In genomic region chr3:175608351-175608750, GRCh38 we compare ENCODE assay signal across 17 cellular contexts.
DNase-seq lines count a peak whose midpoint lies in the region; ATAC-seq and TF ChIP-seq lines count a peak whose summit lies in the region.
"Had no signal": no experiment of that assay in that cellular context is flagged by ENCODE, and none has a peak within 500 bp of the region (broad histone marks: within the 10 kb centered on the region; RNA-seq: fewer than 3 reads in every experiment).

No MANE protein-coding gene starts in this region.

- no peak for TF ChIP-seq CTCF in dorsolateral prefrontal cortex (IDR thresholded peaks at IDR 0.05 in 54 of 56, conservative IDR thresholded peaks at IDR 0.05 in 2 of 56; ENCODE audit: low read depth in 1 of 56, partially characterized antibody in 56 of 56)
- TF ChIP-seq CTCF in brain microvascular endothelial cell (IDR thresholded peaks at IDR 0.05; ENCODE audit: low read depth, low read length, missing control alignments): no peak

- H3K27ac ChIP-seq in dorsolateral prefrontal cortex (peak overlapping the region in 1 of 59 donors; percentile 21), brain microvascular endothelial cell (no peak overlapping the region)
- H3K27ac ChIP-seq: 22Rv1 had no signal

- in situ Hi-C loops in brain microvascular endothelial cell (cut with HindIII; ENCODE audit: low pct_ligation_motif_present, low sequenced_read_pairs): no loop called here

- no peak for ATAC-seq in GM21723 (IDR thresholded peaks at IDR 0.05; ENCODE audit: unreplicated experiment)
- ATAC-seq: CD8-positive, alpha-beta T cell; GM23338; HCT116 had no signal

- H3K36me3 ChIP-seq in brain microvascular endothelial cell (replicated peaks): no peaks in the 10 kb centered on the region

- DNase-seq in NCI-H1092 treated with DMSO at 0.1 percent for 48 hours (lab: John Stamatoyannopoulos, UW) (peak; percentile 2), NCI-H1092 (lab: John Stamatoyannopoulos, UW) (no peak), NCI-H345 treated with DMSO at 0.1 percent for 48 hours (lab: John Stamatoyannopoulos, UW; ENCODE audit: unreplicated experiment) (peak; percentile 47), dorsolateral prefrontal cortex (no peak), pons (ENCODE audit: low spot score) (peak; percentile 61), 8988T (no peak), brain microvascular endothelial cell (no peak)
- DNase-seq: CD8-positive, alpha-beta T cell; GF-D8; NCI-H2171 treated with DMSO at 0.1 percent for 48 hours; NCI-H524; NK-92 treated with Interleukin-12 subunit alpha and Interleukin-12 subunit beta, amount 100 ng/mL, for 24 hours; RPMI8226 had no signal

- no peaks in the 10 kb centered on the region for H3K27me3 ChIP-seq in dorsolateral prefrontal cortex
- H3K27me3 ChIP-seq in brain microvascular endothelial cell (replicated peaks): no peaks in the 10 kb centered on the region

- H3K4me3 ChIP-seq in dorsolateral prefrontal cortex (peak overlapping the region in 51 of 59 donors; percentile 2 to 57 (median 31)), brain microvascular endothelial cell (ENCODE audit: low read depth, low read length) (no peak overlapping the region)
- H3K4me3 ChIP-seq: GM23338 had no signal

- intact Hi-C loops in dorsolateral prefrontal cortex (cut with DNase I): no loop called here

Comparison
In these comparisons a context has a peak if more than half of its experiments do, and no peak if none do; other contexts are left out.
1. DNase-seq: peak in NCI-H1092 treated with DMSO at 0.1 percent for 48 hours (single experiment), NCI-H345 treated with DMSO at 0.1 percent for 48 hours (single experiment) and pons (single experiment); none in NCI-H1092 (single experiment), dorsolateral prefrontal cortex (0 of 10), 8988T (single experiment) and brain microvascular endothelial cell (single experiment).